1 cellular context compared by ENCODE assay signal in the genomic region with DNA sequence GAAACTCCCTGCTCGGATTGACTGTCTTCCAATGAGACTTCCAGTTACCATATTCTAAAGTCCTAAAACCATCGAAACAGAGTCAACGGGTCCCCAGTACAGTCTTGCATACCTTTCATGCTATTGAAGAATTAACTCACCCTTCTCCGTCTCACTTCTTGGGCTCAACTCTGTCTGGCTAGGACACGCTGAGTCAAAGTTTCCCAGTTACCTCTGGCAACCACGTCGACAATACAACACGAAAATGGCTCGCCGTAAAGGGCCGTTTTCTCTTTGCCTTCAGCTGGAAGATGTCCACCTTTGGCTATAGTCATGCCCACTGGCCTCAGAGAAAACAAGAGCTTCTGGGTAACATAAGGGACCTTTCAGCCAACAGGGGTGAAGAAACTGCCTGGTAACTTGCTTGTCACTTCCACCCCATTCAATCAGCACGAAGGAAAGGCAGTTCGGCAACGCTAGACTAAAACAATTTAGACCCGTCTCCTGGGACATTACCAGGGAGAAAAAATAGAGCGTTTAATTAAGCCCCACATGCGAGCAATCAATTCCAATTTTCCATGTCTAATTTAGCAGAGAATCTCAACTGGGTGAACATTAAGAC.
TF ChIP-seq lines count a peak whose summit lies in the region.

No MANE protein-coding gene starts in this region.

TF ChIP-seq in HepG2, 621 proteins besides CTCF, POLR2A, EP300 and RAD21:
- TF ChIP-seq RFX5 (IDR thresholded peaks at IDR 0.05; ENCODE audit: low read depth, low read length) (peak; percentile 63; the same call in 1 of the 2 replicates), EED (CRISPR knock-in tag; IDR thresholded peaks at IDR 0.05) (no peak)
